Comparison of ENCODE assay signal across 9 cellular contexts in the genomic region with DNA sequence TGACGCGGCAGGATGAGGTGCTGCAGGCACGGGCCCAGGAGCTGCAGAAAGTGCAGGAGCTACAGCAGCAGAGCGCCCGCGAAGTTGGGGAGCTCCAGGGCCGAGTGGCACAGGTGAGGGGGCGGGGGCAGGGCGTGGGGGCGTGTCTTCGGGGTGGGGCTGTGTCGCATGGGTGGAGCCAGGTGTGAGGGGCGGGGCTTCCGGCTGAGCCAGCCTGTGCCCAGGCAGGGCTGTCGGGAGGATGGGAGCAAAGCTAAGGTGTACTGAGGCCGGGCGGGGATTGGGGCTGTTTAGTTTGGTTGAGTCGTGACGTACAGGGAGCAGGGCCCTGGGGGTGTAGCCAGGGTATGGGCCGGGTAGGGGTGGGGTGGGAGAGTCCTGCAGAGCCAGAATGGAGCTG.
DNase-seq lines count a peak whose midpoint lies in the region; ATAC-seq and TF ChIP-seq lines count a peak whose summit lies in the region.
"Had no signal": no experiment of that assay in that cellular context is flagged by ENCODE, and none has a peak within 500 bp of the region (broad histone marks: within the 10 kb centered on the region; RNA-seq: fewer than 3 reads in every experiment).

No MANE protein-coding gene starts in this region.

- H3K4me3 ChIP-seq in HCT116 (replicated peaks in 1 of 2; ENCODE audit: low read depth in 1 of 2, low read length in 2 of 2) (no peak overlapping the region), esophagus squamous epithelium (no peak overlapping the region)
- H3K4me3 ChIP-seq: PC-9 had no signal

- ATAC-seq in HCT116: peak; percentile 100
- no peak for ATAC-seq in HG03520 (IDR thresholded peaks at IDR 0.05; ENCODE audit: unreplicated experiment)
- ATAC-seq: naive thymus-derived CD4-positive, alpha-beta T cell had no signal

- H3K79me2 ChIP-seq in HCT116 (ENCODE audit: insufficient read depth, low read length): no peaks in the 10 kb centered on the region

- no peaks in the 10 kb centered on the region for H3K9me3 ChIP-seq in HCT116 (ENCODE audit: control insufficient read depth in 1 of 2, insufficient read depth in 1 of 2, low read depth in 1 of 2, low read length in 2 of 2)
- H3K9me3 ChIP-seq in esophagus squamous epithelium: no peaks in the 10 kb centered on the region

- no TSS peak for BruUV-seq in HCT116 (replicated peaks; lab: Mats Ljungman, UMichigan)

- RAD21 ChIA-PET in HCT116 (lab: Charles Lee; ENCODE audit: low non-redundant PET in 1 of 2, low total read pairs in 2 of 2, uncharacterized antibody in 2 of 2, unreplicated experiment in 2 of 2): no interaction called here

- DNase-seq in HCT116 (ENCODE audit: low read depth, low spot score) (peak; percentile 47), iPS-NIHi11 (ENCODE audit: low spot score) (peak; percentile 98), esophagus squamous epithelium (lab: John Stamatoyannopoulos, UW) (no peak), NCI-H187 treated with DMSO at 0.1 percent for 48 hours (lab: John Stamatoyannopoulos, UW) (no peak)
- peak; percentile 70 for DNase-seq in activated CD4-positive, alpha-beta T cell treated with anti-CD3 and anti-CD28 coated beads for 48 hours
- peak; percentile 15 to 21 for DNase-seq in stimulated activated CD8-positive, alpha-beta memory T cell treated with anti-CD3 and anti-CD28 coated beads, Interleukin-15, amount 100 ng/mL, for 48 hours (ENCODE audit: low read depth in 2 of 2)
- DNase-seq: PC-9 had no signal

- H3K9ac ChIP-seq in HCT116 (ENCODE audit: low read length): no peak overlapping the region

- POLR2A ChIA-PET in HCT116 (lab: Charles Lee): interaction anchor here (0.7 to 0.8 kb wide), 2 partner anchors 62 kb away, joined by 3 to 6 read pairs; a partner anchor contains a TSS

- no peaks in the 10 kb centered on the region for H4K20me1 ChIP-seq in HCT116 (ENCODE audit: insufficient read depth)

- no peaks in the 10 kb centered on the region for H3K27me3 ChIP-seq in HCT116 (ENCODE audit: insufficient read depth, low read length)
- peaks cover 0 to 20% (median 0%) of the 10 kb centered on the region in 4 donors for H3K27me3 ChIP-seq in esophagus squamous epithelium

- TF ChIP-seq CTCF in HCT116 (IDR thresholded peaks at IDR 0.05 in 2 of 3, conservative IDR thresholded peaks at IDR 0.05 in 1 of 3; ENCODE audit: borderline replicate concordance in 1 of 3, insufficient read depth in 1 of 3, low read depth in 2 of 3, low read length in 2 of 3) (no peak), esophagus squamous epithelium (IDR thresholded peaks at IDR 0.05) (no peak)

- peak overlapping the region; percentile 45 for H3K4me2 ChIP-seq in HCT116 (ENCODE audit: low read length)
- H3K4me2 ChIP-seq: PC-9 had no signal

- H3K27ac ChIP-seq in HCT116 (ENCODE audit: low read depth, low read length) (no peak overlapping the region), esophagus squamous epithelium (peak overlapping the region in 2 of 4 donors; percentile 20 to 49)
- H3K27ac ChIP-seq: PC-9 had no signal

- 18 to 24% methylated on average over 8 to 10 of the region's 20 CpGs for WGBS in esophagus squamous epithelium, 2 donors

- H3K9me2 ChIP-seq in HCT116 (ENCODE audit: insufficient read depth): no peaks in the 10 kb centered on the region

- intact Hi-C loops in HCT116 (cut with micrococcal nuclease) (no loop called here), esophagus squamous epithelium (cut with DNase I) (no loop called here)

- no peak for TF ChIP-seq RAD21 in HCT116 (IDR thresholded peaks at IDR 0.05; ENCODE audit: low read depth)

- CTCF ChIA-PET in HCT116 (lab: Charles Lee): interaction anchor here (1.2 to 1.3 kb wide), 3 partner anchors 8 to 15 kb away, joined by 4 to 10 read pairs (median 6); no protein-coding TSS in a partner anchor

- TF ChIP-seq POLR2A in HCT116 (IDR thresholded peaks at IDR 0.05; ENCODE audit: borderline replicate concordance, extremely low read depth, insufficient read depth, insufficient read length) (no peak), esophagus squamous epithelium (IDR thresholded peaks at IDR 0.05) (no peak)

- H3K36me3 ChIP-seq in HCT116 (ENCODE audit: control insufficient read depth in 1 of 2, insufficient read depth in 2 of 2, low read length in 2 of 2): peaks cover 5 to 8% of the 10 kb centered on the region in 2 experiments; a peak in 3 of 4 replicates
- peaks cover 0 to 65% (median 0%) of the 10 kb centered on the region in 3 donors for H3K36me3 ChIP-seq in esophagus squamous epithelium

- peaks cover 0 to 9% of the 10 kb centered on the region in 2 experiments; a peak in 2 of 4 replicates for H3K4me1 ChIP-seq in HCT116 (ENCODE audit: control insufficient read depth in 1 of 2, insufficient read depth in 2 of 2, low read length in 2 of 2)
- peaks cover 0 to 20% (median 0%) of the 10 kb centered on the region in 3 donors for H3K4me1 ChIP-seq in esophagus squamous epithelium

- H2AFZ ChIP-seq in HCT116 (ENCODE audit: low read depth, low read length, poor library complexity, severe bottlenecking): no peak overlapping the region
- H2AFZ ChIP-seq: PC-9 had no signal

TF ChIP-seq in HCT116, 20 proteins besides CTCF, POLR2A, EP300 and RAD21:
- TF ChIP-seq ELF1 (IDR thresholded peaks at IDR 0.05; ENCODE audit: borderline replicate concordance, low read depth): no peak
- TF ChIP-seq, protein P1, sequence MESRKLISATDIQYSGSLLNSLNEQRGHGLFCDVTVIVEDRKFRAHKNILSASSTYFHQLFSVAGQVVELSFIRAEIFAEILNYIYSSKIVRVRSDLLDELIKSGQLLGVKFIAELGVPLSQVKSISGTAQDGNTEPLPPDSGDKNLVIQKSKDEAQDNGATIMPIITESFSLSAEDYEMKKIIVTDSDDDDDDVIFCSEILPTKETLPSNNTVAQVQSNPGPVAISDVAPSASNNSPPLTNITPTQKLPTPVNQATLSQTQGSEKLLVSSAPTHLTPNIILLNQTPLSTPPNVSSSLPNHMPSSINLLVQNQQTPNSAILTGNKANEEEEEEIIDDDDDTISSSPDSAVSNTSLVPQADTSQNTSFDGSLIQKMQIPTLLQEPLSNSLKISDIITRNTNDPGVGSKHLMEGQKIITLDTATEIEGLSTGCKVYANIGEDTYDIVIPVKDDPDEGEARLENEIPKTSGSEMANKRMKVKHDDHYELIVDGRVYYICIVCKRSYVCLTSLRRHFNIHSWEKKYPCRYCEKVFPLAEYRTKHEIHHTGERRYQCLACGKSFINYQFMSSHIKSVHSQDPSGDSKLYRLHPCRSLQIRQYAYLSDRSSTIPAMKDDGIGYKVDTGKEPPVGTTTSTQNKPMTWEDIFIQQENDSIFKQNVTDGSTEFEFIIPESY (IDR thresholded peaks at IDR 0.05; ENCODE audit: extremely low read depth, insufficient replicate concordance, low read length): no peak
- TF ChIP-seq POLR2AphosphoS5 (IDR thresholded peaks at IDR 0.05; ENCODE audit: low read depth, low read length): 0 out of 2 replicates have a peak, but pooled peaks have one; percentile 28
- TF ChIP-seq, protein P2, sequence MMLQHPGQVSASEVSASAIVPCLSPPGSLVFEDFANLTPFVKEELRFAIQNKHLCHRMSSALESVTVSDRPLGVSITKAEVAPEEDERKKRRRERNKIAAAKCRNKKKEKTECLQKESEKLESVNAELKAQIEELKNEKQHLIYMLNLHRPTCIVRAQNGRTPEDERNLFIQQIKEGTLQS (IDR thresholded peaks at IDR 0.05): no peak
TF ChIP-seq in HCT116: peak in this region for 1.

Comparison
In these comparisons a context has a peak if more than half of its experiments do, and no peak if none do; other contexts are left out.
1. DNase-seq: peak in HCT116 (single experiment), activated CD4-positive, alpha-beta T cell treated with anti-CD3 and anti-CD28 coated beads for 48 hours (single experiment), iPS-NIHi11 (single experiment) and stimulated activated CD8-positive, alpha-beta memory T cell treated with anti-CD3 and anti-CD28 coated beads, Interleukin-15, amount 100 ng/mL, for 48 hours (2 of 2); none in esophagus squamous epithelium (single experiment) and NCI-H187 treated with DMSO at 0.1 percent for 48 hours (single experiment).